Comparison of ENCODE assay signal across 17 cellular contexts in the genomic region with DNA sequence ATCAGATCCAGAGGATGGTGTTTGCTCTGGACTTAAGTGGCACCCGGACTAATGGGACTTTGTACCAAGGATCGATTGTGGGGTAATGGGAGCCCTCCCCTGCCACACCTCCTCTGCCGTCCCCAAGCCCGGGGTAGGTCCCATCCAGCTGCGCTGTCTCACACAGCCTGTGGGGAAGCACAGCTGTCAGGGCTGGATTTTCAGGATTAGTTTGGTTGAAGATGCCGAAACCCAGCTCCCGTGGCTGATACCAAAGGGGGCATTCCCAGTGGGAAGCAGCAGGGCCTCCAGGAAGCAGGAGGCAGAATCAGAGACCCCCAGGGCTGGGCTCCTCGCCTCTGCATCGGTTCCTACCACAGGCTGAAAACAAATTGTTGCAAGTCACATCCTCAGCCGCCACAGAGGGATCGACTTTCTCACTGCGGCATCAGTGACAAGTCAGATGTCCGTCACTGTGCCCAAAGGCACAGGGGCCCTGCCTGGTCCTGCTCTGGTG. TPM values are rescaled to one million over a fixed set of nuclear protein-coding genes. Genes with fewer than 3 reads are reported as not detected.
DNase-seq lines count a peak whose midpoint lies in the region; ATAC-seq and TF ChIP-seq lines count a peak whose summit lies in the region.
"Had no signal": no experiment of that assay in that cellular context is flagged by ENCODE, and none has a peak within 500 bp of the region (broad histone marks: within the 10 kb centered on the region; RNA-seq: fewer than 3 reads in every experiment).

No MANE protein-coding gene starts in this region.

- no peaks in the 10 kb centered on the region for H3K9me3 ChIP-seq in spleen
- H3K9me3 ChIP-seq: BLaER1 had no signal

- no peak overlapping the region for H3K4me3 ChIP-seq in spleen
- H3K4me3 ChIP-seq: BLaER1, SK-N-MC had no signal

- no peaks in the 10 kb centered on the region for H3K36me3 ChIP-seq in spleen
- H3K36me3 ChIP-seq: BLaER1 had no signal

- no peaks in the 10 kb centered on the region for H3K9me3 Mint-ChIP-seq in chondrocyte (ENCODE audit: low read depth)
- H3K9me3 Mint-ChIP-seq: CD8-positive, alpha-beta memory T cell; IgD-negative memory B cell had no signal

- intact Hi-C loops in spleen (cut with DNase I; ENCODE audit: low total_unique reads), result no loop called here

- no peaks in the 10 kb centered on the region for H3K4me1 Mint-ChIP-seq in chondrocyte (ENCODE audit: low read depth)
- H3K4me1 Mint-ChIP-seq: CD8-positive, alpha-beta memory T cell; IgD-negative memory B cell had no signal

- peaks cover 0 to 18% (median 3%) of the 10 kb centered on the region in 7 donors for H3K27me3 ChIP-seq in spleen (replicated peaks in 1 of 7)
- H3K27me3 ChIP-seq: BLaER1 had no signal

- no peak overlapping the region for H3K27ac ChIP-seq in spleen
- H3K27ac ChIP-seq: BLaER1, SK-N-MC had no signal

- peaks cover 24% of the 10 kb centered on the region for H3K27me3 Mint-ChIP-seq in chondrocyte (ENCODE audit: low read depth)

- 58 to 74% (median 68%) methylated on average over 13 of the region's 13 CpGs for WGBS in spleen, 5 donors

- H3K27ac Mint-ChIP-seq in chondrocyte (ENCODE audit: unreplicated experiment), result no peak overlapping the region
- H3K27ac Mint-ChIP-seq: CD8-positive, alpha-beta memory T cell had no signal

- no peak overlapping the region for H3K4me3 Mint-ChIP-seq in chondrocyte (ENCODE audit: unreplicated experiment)
- H3K4me3 Mint-ChIP-seq: CD8-positive, alpha-beta memory T cell; IgD-negative memory B cell had no signal

- no peak for TF ChIP-seq CTCF in chondrocyte (IDR thresholded peaks at IDR 0.05)
- TF ChIP-seq CTCF in spleen (IDR thresholded peaks at IDR 0.05 in 8 of 11, conservative IDR thresholded peaks at IDR 0.05 in 3 of 11), result no peak

- no peak for ATAC-seq in HG02571 (IDR thresholded peaks at IDR 0.05; ENCODE audit: unreplicated experiment)
- no peak for ATAC-seq in GM21576 (IDR thresholded peaks at IDR 0.05; ENCODE audit: unreplicated experiment)
- ATAC-seq: Panc1 had no signal

- DNase-seq in NCI-H82 (lab: John Stamatoyannopoulos, UW), result peak; percentile 40
- no peak for DNase-seq in NCI-H82 treated with DMSO at 0.1 percent for 48 hours (lab: John Stamatoyannopoulos, UW; ENCODE audit: unreplicated experiment)
- DNase-seq in chondrocyte (ENCODE audit: low spot score), result peak; percentile 59
- DNase-seq in mucosa of gallbladder (ENCODE audit: low spot score), result peak; percentile 77
- DNase-seq in spleen, result peak; percentile 27
- no peak for DNase-seq in NCI-H2171 (lab: John Stamatoyannopoulos, UW)
- DNase-seq: CD8-positive, alpha-beta memory T cell; DMS79 treated with DMSO at 0.1 percent for 48 hours; NCI-H1930; NCI-H510A treated with DMSO at 0.1 percent for 48 hours had no signal

- no peaks in the 10 kb centered on the region for H3K36me3 Mint-ChIP-seq in chondrocyte (ENCODE audit: low read depth)
- H3K36me3 Mint-ChIP-seq: CD8-positive, alpha-beta memory T cell; IgD-negative memory B cell had no signal

- no peak for TF ChIP-seq POLR2A in spleen (IDR thresholded peaks at IDR 0.05)

- H3K4me1 ChIP-seq in spleen, result no peaks in the 10 kb centered on the region

RNA-seq across cellular contexts. Expression of gene MATN1, which starts 59.7 kb away (rescaled TPM):
- total RNA-seq in chondrocyte (0.19 to 0.82 TPM (median 0.47 TPM) in 3 replicates), mucosa of gallbladder (0.12 TPM), spleen (1 to 10 TPM in 1 of 7 donors, under 1 TPM in 5, not detected in 1; 0.30 to 1.1 (median 0.69) TPM)
- polyA plus RNA-seq in spleen, result under 1 TPM; 0.04 to 0.08 (median 0.06) TPM
- total RNA-seq: A172 had no signal
- polyA plus RNA-seq: CD8-positive, alpha-beta memory T cell; IgD-negative memory B cell had no signal

Comparison
In these comparisons a context has a peak if more than half of its experiments do, and no peak if none do; other contexts are left out.
1. DNase-seq: peak in NCI-H82 (single experiment), chondrocyte (single experiment), mucosa of gallbladder (single experiment) and spleen (single experiment); none in NCI-H82 treated with DMSO at 0.1 percent for 48 hours (single experiment) and NCI-H2171 (single experiment).